20 cellular contexts compared by ENCODE assay signal in the genomic region with DNA sequence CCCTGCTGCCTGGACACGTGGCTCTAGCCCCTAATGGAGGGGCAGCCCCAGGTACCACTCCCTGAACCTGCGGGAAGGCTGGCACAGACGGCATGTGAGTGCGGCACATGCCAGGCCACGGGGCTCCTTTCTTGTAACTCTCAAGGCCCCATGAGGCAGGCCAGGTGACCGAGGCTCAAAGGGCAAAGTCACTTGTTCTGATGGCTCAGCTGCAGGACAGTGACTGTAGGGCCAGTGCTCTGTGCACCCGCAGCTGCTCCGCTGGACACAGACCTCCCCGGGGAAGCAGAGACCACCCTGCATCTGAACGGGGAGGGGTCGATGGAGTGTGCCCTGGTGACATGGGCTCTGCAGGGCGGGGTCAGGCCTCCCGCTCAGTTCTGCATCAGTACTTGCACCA. TPM values are rescaled to one million over a fixed set of nuclear protein-coding genes. Genes with fewer than 3 reads are reported as not detected.
DNase-seq lines count a peak whose midpoint lies in the region; ATAC-seq and TF ChIP-seq lines count a peak whose summit lies in the region.
"Had no signal": no experiment of that assay in that cellular context is flagged by ENCODE, and none has a peak within 500 bp of the region (broad histone marks: within the 10 kb centered on the region; RNA-seq: fewer than 3 reads in every experiment).

No MANE protein-coding gene starts in this region.

- H3K4me1 Mint-ChIP-seq in WTC11 (peaks cover 50% of the 10 kb centered on the region), nephron progenitor cell (peaks cover 14% of the 10 kb centered on the region)
- H3K4me1 Mint-ChIP-seq: B cell had no signal

- H3K4me1 ChIP-seq in gastrocnemius medialis = no peaks in the 10 kb centered on the region

- intact Hi-C loops in gastrocnemius medialis (cut with DNase I; ENCODE audit: low total_unique reads) = no loop called here

- H3K4me3 ChIP-seq in foreskin fibroblast (ENCODE audit: low read depth in 1 of 2, low read length in 2 of 2) = no peak overlapping the region
- no peak overlapping the region for H3K4me3 ChIP-seq in gastrocnemius medialis

- H3K9me3 Mint-ChIP-seq in WTC11 = peaks cover 3% of the 10 kb centered on the region
- H3K9me3 Mint-ChIP-seq in nephron progenitor cell = no peaks in the 10 kb centered on the region

- no peaks in the 10 kb centered on the region for H3K9me3 ChIP-seq in gastrocnemius medialis

- in situ Hi-C loops in gastrocnemius medialis (cut with MboI; ENCODE audit: low sequenced_read_pairs in 4 of 4) = no loop called here

- no peaks in the 10 kb centered on the region for H3K27me3 ChIP-seq in gastrocnemius medialis

- no peak for TF ChIP-seq POLR2A in gastrocnemius medialis (IDR thresholded peaks at IDR 0.05)

- H3K27ac ChIP-seq in substantia nigra (ENCODE audit: low read depth, low read length, poor library complexity, severe bottlenecking) = peak overlapping the region; percentile 46
- no peak overlapping the region for H3K27ac ChIP-seq in gastrocnemius medialis
- H3K27ac ChIP-seq: HL-60, RWPE1 had no signal

- no peaks in the 10 kb centered on the region for H3K36me3 ChIP-seq in gastrocnemius medialis

- H3K4me3 Mint-ChIP-seq in WTC11 (no peak overlapping the region), nephron progenitor cell (no peak overlapping the region)
- H3K4me3 Mint-ChIP-seq: B cell; CD4-positive, CD25-positive, alpha-beta regulatory T cell had no signal

- DNase-seq in WTC11 (ENCODE audit: low spot score) = no peak
- peak; percentile 10 for DNase-seq in nephron progenitor cell
- DNase-seq in substantia nigra (lab: John Stamatoyannopoulos, UW) = peak in 1 of 49 donors; percentile 23
- DNase-seq in foreskin fibroblast = no peak
- no peak for DNase-seq in nucleus accumbens (lab: John Stamatoyannopoulos, UW)
- DNase-seq in gastrocnemius medialis = no peak
- DNase-seq: CD4-positive, CD25-positive, alpha-beta regulatory T cell; DMS153; DND-41; NCI-H1048; NCI-H1417; NCI-H1694; NCI-H2029 treated with DMSO at 0.1 percent for 48 hours; NCI-H526 treated with DMSO at 0.1 percent for 48 hours; SHP77 had no signal

- H3K36me3 Mint-ChIP-seq in WTC11 (no peaks in the 10 kb centered on the region), nephron progenitor cell (ENCODE audit: low read depth) (no peaks in the 10 kb centered on the region)
- H3K36me3 Mint-ChIP-seq: CD4-positive, CD25-positive, alpha-beta regulatory T cell had no signal

- CTCF ChIA-PET in WTC11 (lab: Charles Lee) = no interaction called here

- H3K27me3 Mint-ChIP-seq in WTC11 (ENCODE audit: low read depth) (no peaks in the 10 kb centered on the region), nephron progenitor cell (ENCODE audit: low read depth, poor library complexity) (peaks cover 10% of the 10 kb centered on the region)

- no peak for TF ChIP-seq CTCF in WTC11 (IDR thresholded peaks at IDR 0.05)
- TF ChIP-seq CTCF in nephron progenitor cell (IDR thresholded peaks at IDR 0.05) = no peak
- no peak for TF ChIP-seq CTCF in foreskin fibroblast (IDR thresholded peaks at IDR 0.05; ENCODE audit: low read depth, low read length)
- TF ChIP-seq CTCF in gastrocnemius medialis (IDR thresholded peaks at IDR 0.05 in 4 of 5, conservative IDR thresholded peaks at IDR 0.05 in 1 of 5) = no peak

- ATAC-seq in WTC11 (no peak), esophagus mucosa (peak; percentile 11), HG02798 (IDR thresholded peaks at IDR 0.05; ENCODE audit: poor library complexity, unreplicated experiment) (no peak), gastrocnemius medialis (no peak)

- H3K27ac Mint-ChIP-seq in WTC11 = no peak overlapping the region
- no peak overlapping the region for H3K27ac Mint-ChIP-seq in nephron progenitor cell
- H3K27ac Mint-ChIP-seq: B cell; CD4-positive, CD25-positive, alpha-beta regulatory T cell had no signal

- POLR2A ChIA-PET in WTC11 (lab: Charles Lee) = no interaction called here

TF ChIP-seq in WTC11, 78 proteins besides CTCF, POLR2A, EP300 and RAD21:
- TF ChIP-seq, protein P1, sequence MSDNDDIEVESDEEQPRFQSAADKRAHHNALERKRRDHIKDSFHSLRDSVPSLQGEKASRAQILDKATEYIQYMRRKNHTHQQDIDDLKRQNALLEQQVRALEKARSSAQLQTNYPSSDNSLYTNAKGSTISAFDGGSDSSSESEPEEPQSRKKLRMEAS (CRISPR knock-in tag; IDR thresholded peaks at IDR 0.05) = 0 out of 2 replicates have a peak, but pooled peaks have one; percentile 19
- no peak for TF ChIP-seq IRF2 (CRISPR knock-in tag; IDR thresholded peaks at IDR 0.05; ENCODE audit: borderline replicate concordance, low read depth)
- TF ChIP-seq, protein P2, sequence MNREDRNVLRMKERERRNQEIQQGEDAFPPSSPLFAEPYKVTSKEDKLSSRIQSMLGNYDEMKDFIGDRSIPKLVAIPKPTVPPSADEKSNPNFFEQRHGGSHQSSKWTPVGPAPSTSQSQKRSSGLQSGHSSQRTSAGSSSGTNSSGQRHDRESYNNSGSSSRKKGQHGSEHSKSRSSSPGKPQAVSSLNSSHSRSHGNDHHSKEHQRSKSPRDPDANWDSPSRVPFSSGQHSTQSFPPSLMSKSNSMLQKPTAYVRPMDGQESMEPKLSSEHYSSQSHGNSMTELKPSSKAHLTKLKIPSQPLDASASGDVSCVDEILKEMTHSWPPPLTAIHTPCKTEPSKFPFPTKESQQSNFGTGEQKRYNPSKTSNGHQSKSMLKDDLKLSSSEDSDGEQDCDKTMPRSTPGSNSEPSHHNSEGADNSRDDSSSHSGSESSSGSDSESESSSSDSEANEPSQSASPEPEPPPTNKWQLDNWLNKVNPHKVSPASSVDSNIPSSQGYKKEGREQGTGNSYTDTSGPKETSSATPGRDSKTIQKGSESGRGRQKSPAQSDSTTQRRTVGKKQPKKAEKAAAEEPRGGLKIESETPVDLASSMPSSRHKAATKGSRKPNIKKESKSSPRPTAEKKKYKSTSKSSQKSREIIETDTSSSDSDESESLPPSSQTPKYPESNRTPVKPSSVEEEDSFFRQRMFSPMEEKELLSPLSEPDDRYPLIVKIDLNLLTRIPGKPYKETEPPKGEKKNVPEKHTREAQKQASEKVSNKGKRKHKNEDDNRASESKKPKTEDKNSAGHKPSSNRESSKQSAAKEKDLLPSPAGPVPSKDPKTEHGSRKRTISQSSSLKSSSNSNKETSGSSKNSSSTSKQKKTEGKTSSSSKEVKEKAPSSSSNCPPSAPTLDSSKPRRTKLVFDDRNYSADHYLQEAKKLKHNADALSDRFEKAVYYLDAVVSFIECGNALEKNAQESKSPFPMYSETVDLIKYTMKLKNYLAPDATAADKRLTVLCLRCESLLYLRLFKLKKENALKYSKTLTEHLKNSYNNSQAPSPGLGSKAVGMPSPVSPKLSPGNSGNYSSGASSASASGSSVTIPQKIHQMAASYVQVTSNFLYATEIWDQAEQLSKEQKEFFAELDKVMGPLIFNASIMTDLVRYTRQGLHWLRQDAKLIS (CRISPR knock-in tag; IDR thresholded peaks at IDR 0.05; ENCODE audit: borderline replicate concordance) = no peak

RNA-seq across cellular contexts. Expression of a gene that starts 55.3 kb away (rescaled TPM):
- total RNA-seq in WTC11 (2021) (1.7 to 3.1 TPM (median 2.0 TPM) in 3 replicates), esophagus mucosa (23.1 TPM), gastrocnemius medialis (1 to 10 TPM in 3 of 4 donors, under 1 TPM in 1; 0.97 to 2.2 (median 1.6) TPM)
